In the genomic region with DNA sequence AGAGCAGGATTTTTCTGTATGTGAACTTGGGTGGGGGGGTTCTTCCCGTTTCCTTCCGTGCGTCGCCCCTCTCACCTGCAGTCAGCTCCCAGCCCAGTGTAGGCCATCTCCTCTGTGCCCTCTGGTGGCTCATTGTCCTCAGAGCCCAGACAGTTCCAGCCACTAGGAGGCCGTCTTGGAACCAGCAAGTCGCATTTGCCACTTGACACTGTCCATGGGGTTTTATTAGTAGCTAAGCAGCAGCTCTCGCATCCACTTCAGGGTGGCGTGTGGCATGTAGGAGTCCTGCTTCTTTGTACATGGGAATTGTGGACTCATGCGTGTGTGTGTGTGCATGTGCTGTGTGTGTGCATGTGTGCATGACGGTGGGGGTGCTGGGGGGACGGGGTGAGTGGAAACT, we compare ENCODE assay signal across 8 cellular contexts.
A peak's percentile ranks its signal among the peaks of the same experiment; 100 is the strongest.
DNase-seq lines count a peak whose midpoint lies in the region; ATAC-seq and TF ChIP-seq lines count a peak whose summit lies in the region.

No MANE protein-coding gene starts in this region.

- DNase-seq in DMS114 treated with DMSO at 0.1 percent for 48 hours (lab: John Stamatoyannopoulos, UW; ENCODE audit: unreplicated experiment), result peak; percentile 7
- DNase-seq in HuH-7 (ENCODE audit: low spot score), result peak; percentile 74
- peak; percentile 89 for DNase-seq in WERI-Rb-1
- peak in 3 of 5 donors; percentile 57 to 69 (median 58) for DNase-seq in heart left ventricle
- peak in 1 of 2 donors; percentile 68 for DNase-seq in gastrocnemius medialis
- DNase-seq in coronary artery (ENCODE audit: low spot score), result no peak
- DNase-seq in GM19240 (ENCODE audit: insufficient read length, low spot score), result no peak

- TF ChIP-seq POLR2A in heart left ventricle (IDR thresholded peaks at IDR 0.05), result no peak
- TF ChIP-seq POLR2A in gastrocnemius medialis (IDR thresholded peaks at IDR 0.05), result no peak

- in situ Hi-C loops in gastrocnemius medialis (cut with MboI; ENCODE audit: low sequenced_read_pairs in 4 of 4), result loop anchor here in 1 of 4 donors (10.0 kb wide), 1 partner anchor 120 kb away; no protein-coding TSS in a partner anchor

- H3K4me3 ChIP-seq in WERI-Rb-1 (ENCODE audit: low read depth, low read length) (no peak overlapping the region), heart left ventricle (no peak overlapping the region), gastrocnemius medialis (no peak overlapping the region), coronary artery (no peak overlapping the region)

- H3K9me3 ChIP-seq in WERI-Rb-1 (ENCODE audit: severe bottlenecking), result no peaks in the 10 kb centered on the region
- no peaks in the 10 kb centered on the region for H3K9me3 ChIP-seq in heart left ventricle
- no peaks in the 10 kb centered on the region for H3K9me3 ChIP-seq in gastrocnemius medialis

- WGBS in heart left ventricle, 4 donors, result 63 to 71% (median 64%) methylated on average over 11 of the region's 11 CpGs

- H3K27ac ChIP-seq in WERI-Rb-1, result no peak overlapping the region
- H3K27ac ChIP-seq in heart left ventricle, result peak overlapping the region in 1 of 12 donors; percentile 23
- H3K27ac ChIP-seq in gastrocnemius medialis, result peak overlapping the region in 3 of 4 donors; percentile 31 to 42 (median 39)
- H3K27ac ChIP-seq in coronary artery, result no peak overlapping the region

- H3K4me1 ChIP-seq in heart left ventricle (peaks cover 0 to 44% (median 11%) of the 10 kb centered on the region in 12 donors), gastrocnemius medialis (peaks cover 31 to 42% of the 10 kb centered on the region in 2 donors)

- H3K27me3 ChIP-seq in WERI-Rb-1 (ENCODE audit: insufficient read depth, low read depth, severe bottlenecking) (no peaks in the 10 kb centered on the region), heart left ventricle (no peaks in the 10 kb centered on the region), gastrocnemius medialis (no peaks in the 10 kb centered on the region)

- H3K36me3 ChIP-seq in WERI-Rb-1, result peaks cover 69% of the 10 kb centered on the region
- peaks cover 0 to 94% (median 82%) of the 10 kb centered on the region in 9 donors for H3K36me3 ChIP-seq in heart left ventricle
- H3K36me3 ChIP-seq in gastrocnemius medialis, result peaks cover 0 to 75% of the 10 kb centered on the region in 2 donors

- TF ChIP-seq CTCF in WERI-Rb-1 (IDR thresholded peaks at IDR 0.05; ENCODE audit: low read depth, low read length) (peak; percentile 99), heart left ventricle (IDR thresholded peaks at IDR 0.05) (peak; percentile 30 to 67 (median 48)), gastrocnemius medialis (IDR thresholded peaks at IDR 0.05 in 4 of 5, conservative IDR thresholded peaks at IDR 0.05 in 1 of 5) (peak; percentile 47 to 67 (median 58)), coronary artery (IDR thresholded peaks at IDR 0.05) (no peak)

- intact Hi-C loops in heart left ventricle (cut with DNase I) (loop anchor here in 6 of 10 donors (5.0 to 10.0 kb wide), 3 partner anchors 67 to 120 kb away; no protein-coding TSS in a partner anchor), gastrocnemius medialis (cut with DNase I; ENCODE audit: low total_unique reads) (no loop called here)

- peak in 3 of 4 donors; percentile 69 to 75 (median 72) for ATAC-seq in heart left ventricle
- ATAC-seq in gastrocnemius medialis, result peak; percentile 64 to 84
- ATAC-seq in GM18858 (IDR thresholded peaks at IDR 0.05; ENCODE audit: unreplicated experiment), result no peak

Comparison
In these comparisons a context has a peak if more than half of its experiments do, and no peak if none do; other contexts are left out.
1. DNase-seq: peak in DMS114 treated with DMSO at 0.1 percent for 48 hours (single experiment), HuH-7 (single experiment), WERI-Rb-1 (single experiment) and heart left ventricle (3 of 5); none in coronary artery (single experiment) and GM19240 (single experiment).
2. H3K27ac ChIP-seq: peak in gastrocnemius medialis (3 of 4); none in WERI-Rb-1 (single experiment) and coronary artery (0 of 2).